Comparison of ENCODE assay signal across 1 cellular context in genomic region chr9:125183054-125183453, GRCh38.
TF ChIP-seq lines count a peak whose summit lies in the region.

No MANE protein-coding gene starts in this region.

TF ChIP-seq in SK-N-SH, 30 proteins besides CTCF, POLR2A, EP300 and RAD21 (continued from another document):
- TF ChIP-seq ZBTB33 (IDR thresholded peaks at IDR 0.05; ENCODE audit: borderline replicate concordance, low read depth) (no peak), NRF1 (IDR thresholded peaks at IDR 0.05; ENCODE audit: low read depth, low read length) (no peak), RFX5 (IDR thresholded peaks at IDR 0.05; ENCODE audit: low read length) (no peak), SMC3 (IDR thresholded peaks at IDR 0.05; ENCODE audit: low read depth, low read length) (no peak), POLR2AphosphoS5 (IDR thresholded peaks at IDR 0.05; ENCODE audit: low read depth, low read length) (no peak), EZH2phosphoT487 (IDR thresholded peaks at IDR 0.05; ENCODE audit: borderline replicate concordance, low read depth) (no peak)
- TF ChIP-seq, protein P1, sequence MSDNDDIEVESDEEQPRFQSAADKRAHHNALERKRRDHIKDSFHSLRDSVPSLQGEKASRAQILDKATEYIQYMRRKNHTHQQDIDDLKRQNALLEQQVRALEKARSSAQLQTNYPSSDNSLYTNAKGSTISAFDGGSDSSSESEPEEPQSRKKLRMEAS (IDR thresholded peaks at IDR 0.05; ENCODE audit: low read depth), result no peak
- TF ChIP-seq, protein P2, sequence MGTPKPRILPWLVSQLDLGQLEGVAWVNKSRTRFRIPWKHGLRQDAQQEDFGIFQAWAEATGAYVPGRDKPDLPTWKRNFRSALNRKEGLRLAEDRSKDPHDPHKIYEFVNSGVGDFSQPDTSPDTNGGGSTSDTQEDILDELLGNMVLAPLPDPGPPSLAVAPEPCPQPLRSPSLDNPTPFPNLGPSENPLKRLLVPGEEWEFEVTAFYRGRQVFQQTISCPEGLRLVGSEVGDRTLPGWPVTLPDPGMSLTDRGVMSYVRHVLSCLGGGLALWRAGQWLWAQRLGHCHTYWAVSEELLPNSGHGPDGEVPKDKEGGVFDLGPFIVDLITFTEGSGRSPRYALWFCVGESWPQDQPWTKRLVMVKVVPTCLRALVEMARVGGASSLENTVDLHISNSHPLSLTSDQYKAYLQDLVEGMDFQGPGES (IDR thresholded peaks at IDR 0.05; ENCODE audit: low read depth, low read length), result no peak
- TF ChIP-seq, protein P3, sequence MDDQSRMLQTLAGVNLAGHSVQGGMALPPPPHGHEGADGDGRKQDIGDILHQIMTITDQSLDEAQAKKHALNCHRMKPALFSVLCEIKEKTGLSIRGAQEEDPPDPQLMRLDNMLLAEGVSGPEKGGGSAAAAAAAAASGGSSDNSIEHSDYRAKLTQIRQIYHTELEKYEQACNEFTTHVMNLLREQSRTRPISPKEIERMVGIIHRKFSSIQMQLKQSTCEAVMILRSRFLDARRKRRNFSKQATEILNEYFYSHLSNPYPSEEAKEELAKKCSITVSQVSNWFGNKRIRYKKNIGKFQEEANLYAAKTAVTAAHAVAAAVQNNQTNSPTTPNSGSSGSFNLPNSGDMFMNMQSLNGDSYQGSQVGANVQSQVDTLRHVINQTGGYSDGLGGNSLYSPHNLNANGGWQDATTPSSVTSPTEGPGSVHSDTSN (IDR thresholded peaks at IDR 0.05), result no peak
